ENCODE assay signal across 8 cellular contexts in the genomic region with DNA sequence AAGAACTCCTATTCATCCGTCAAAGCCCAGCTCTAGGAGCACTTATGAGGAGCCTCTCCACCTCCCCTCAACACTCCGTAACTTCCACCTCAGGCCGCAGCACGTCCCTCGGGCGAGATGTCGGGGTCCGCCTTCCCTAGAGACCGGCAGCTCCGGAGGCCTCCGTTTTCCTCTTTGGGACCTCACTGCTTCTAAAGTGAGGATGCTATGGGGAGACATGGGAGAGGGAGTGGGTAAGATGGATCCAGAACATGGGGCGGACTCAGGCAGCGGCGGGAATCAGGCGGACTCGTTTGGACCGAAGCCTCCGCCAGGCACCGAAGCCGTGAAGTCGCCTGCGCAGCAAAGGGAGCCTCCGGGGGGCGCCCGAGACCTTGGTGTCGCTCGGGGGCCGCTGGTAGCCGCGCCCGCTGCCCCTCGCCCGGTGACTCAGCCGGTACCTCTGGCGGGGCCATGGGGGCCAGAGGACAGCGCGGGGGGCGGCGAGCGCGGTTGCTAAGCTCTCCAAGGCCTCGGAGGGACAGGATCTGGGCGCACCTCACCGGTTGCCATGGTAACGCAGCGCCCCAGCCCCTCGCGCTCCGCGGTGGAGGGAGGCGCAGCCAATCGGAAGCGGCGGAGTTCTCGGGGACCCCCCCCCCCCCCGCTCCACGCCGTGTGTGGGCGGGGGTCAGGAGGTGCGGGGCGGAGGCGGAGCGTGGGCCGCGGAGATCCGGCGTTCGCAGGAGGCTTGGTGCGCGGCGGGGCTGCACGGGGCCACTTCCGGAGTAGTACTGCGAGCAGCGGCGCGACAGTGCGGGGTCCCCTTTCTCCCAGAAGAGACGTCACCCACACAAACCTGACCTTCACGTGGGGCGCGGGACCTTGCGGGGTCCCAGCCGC. TPM values are rescaled to one million over a fixed set of nuclear protein-coding genes. Genes with fewer than 3 reads are reported as not detected.
DNase-seq lines count a peak whose midpoint lies in the region; ATAC-seq and TF ChIP-seq lines count a peak whose summit lies in the region.

No MANE protein-coding gene starts in this region.

- no peaks in the 10 kb centered on the region for H3K9me2 ChIP-seq in SK-N-SH

- no peak overlapping the region; a peak in 1 of 22 replicates for H3K27ac ChIP-seq in BLaER1 treated with 17β-estradiol and CSF1 and Interleukin-3, amounts not matched to agents 10 nM and 100 nM
- H3K27ac ChIP-seq in SK-N-SH (ENCODE audit: low read depth in 2 of 2, low read length in 1 of 2) (no peak overlapping the region; a peak in 1 of 4 replicates), left ventricle myocardium inferior (replicated peaks) (peak overlapping the region; percentile 96), psoas muscle (peak overlapping the region; percentile 62)

- H3K4me2 ChIP-seq in BLaER1 treated with 17β-estradiol and CSF1 and Interleukin-3, amounts not matched to agents 10 nM and 100 nM, result peak overlapping the region; percentile 93 to 100 (median 99)
- H3K4me2 ChIP-seq in SK-N-SH, result peak overlapping the region; percentile 33; the same call in 1 of the 2 replicates

- peaks cover 0 to 8% (median 0%) of the 10 kb centered on the region in 11 experiments; a peak in 5 of 22 replicates for H3K36me3 ChIP-seq in BLaER1 treated with 17β-estradiol and CSF1 and Interleukin-3, amounts not matched to agents 10 nM and 100 nM
- H3K36me3 ChIP-seq in SK-N-SH (replicated peaks in 1 of 2; ENCODE audit: control insufficient read depth in 1 of 2, insufficient read depth in 2 of 2, low read length in 1 of 2) (peaks cover 0 to 2% of the 10 kb centered on the region in 2 experiments), left ventricle myocardium inferior (peaks cover 16% of the 10 kb centered on the region), psoas muscle (ENCODE audit: insufficient read depth in 1 of 2, low read depth in 1 of 2) (no peaks in the 10 kb centered on the region)

- peaks cover 6% of the 10 kb centered on the region for H3K36me3 Mint-ChIP-seq in activated naive CD8-positive, alpha-beta T cell treated with anti-CD3 and anti-CD28 coated beads for 36 hours

- ATAC-seq in psoas muscle (peak; percentile 32 to 44 (median 38)), HG03432 (IDR thresholded peaks at IDR 0.05; ENCODE audit: unreplicated experiment) (no peak), HG02970 (IDR thresholded peaks at IDR 0.05; ENCODE audit: low FRiP score, unreplicated experiment) (no peak)

- no peaks in the 10 kb centered on the region for H3K9me3 Mint-ChIP-seq in activated naive CD8-positive, alpha-beta T cell treated with anti-CD3 and anti-CD28 coated beads for 36 hours

- H3K27ac Mint-ChIP-seq in activated naive CD8-positive, alpha-beta T cell treated with anti-CD3 and anti-CD28 coated beads for 36 hours, result peak overlapping the region; percentile 77

- CTCF ChIA-PET in SK-N-SH (lab: Yijun Ruan, JAX), result interaction anchor here (0.6 to 8.0 kb wide), 39 partner anchors 11 to 295 kb away, joined by 3 to 185 read pairs (median 6); no protein-coding TSS in a partner anchor

- H3K9me3 ChIP-seq in BLaER1 treated with 17β-estradiol and CSF1 and Interleukin-3, amounts not matched to agents 10 nM and 100 nM (replicated peaks in 1 of 11), result no peaks in the 10 kb centered on the region
- H3K9me3 ChIP-seq in SK-N-SH (no peaks in the 10 kb centered on the region), left ventricle myocardium inferior (replicated peaks) (no peaks in the 10 kb centered on the region), psoas muscle (no peaks in the 10 kb centered on the region)

- H3K27me3 ChIP-seq in BLaER1 treated with 17β-estradiol and CSF1 and Interleukin-3, amounts not matched to agents 10 nM and 100 nM, result peaks cover 77 to 94% (median 94%) of the 10 kb centered on the region in 11 experiments
- H3K27me3 ChIP-seq in SK-N-SH (ENCODE audit: insufficient read depth) (no peaks in the 10 kb centered on the region), left ventricle myocardium inferior (ENCODE audit: low read depth) (peaks cover 74% of the 10 kb centered on the region), psoas muscle (ENCODE audit: insufficient read depth in 3 of 3, low read length in 2 of 3) (peaks cover 0 to 23% (median 6%) of the 10 kb centered on the region in 3 donors)

- H3K79me2 ChIP-seq in SK-N-SH (ENCODE audit: insufficient read depth), result no peaks in the 10 kb centered on the region

- H3K9ac ChIP-seq in BLaER1 treated with 17β-estradiol and CSF1 and Interleukin-3, amounts not matched to agents 10 nM and 100 nM, result peak overlapping the region; percentile 12 to 64 (median 38); a peak in 13 of 22 replicates
- no peak overlapping the region for H3K9ac ChIP-seq in SK-N-SH

- peak; percentile 60 for TF ChIP-seq RAD21 in SK-N-SH (IDR thresholded peaks at IDR 0.05; ENCODE audit: low read length)

- peaks cover 51 to 79% (median 67%) of the 10 kb centered on the region in 10 experiments for H3K4me1 ChIP-seq in BLaER1 treated with 17β-estradiol and CSF1 and Interleukin-3, amounts not matched to agents 10 nM and 100 nM
- H3K4me1 ChIP-seq in SK-N-SH (ENCODE audit: control insufficient read depth in 1 of 2, insufficient read depth in 2 of 2, low read depth in 1 of 2, low read length in 1 of 2) (peaks cover 3 to 14% of the 10 kb centered on the region in 2 experiments; a peak in 2 of 4 replicates), left ventricle myocardium inferior (peaks cover 78% of the 10 kb centered on the region), psoas muscle (peaks cover 11% of the 10 kb centered on the region)

- TF ChIP-seq CTCF in SK-N-SH (IDR thresholded peaks at IDR 0.05), result peak; percentile 41
- peak; percentile 78 for TF ChIP-seq CTCF in left ventricle myocardium inferior (IDR thresholded peaks at IDR 0.05; ENCODE audit: borderline replicate concordance)
- TF ChIP-seq CTCF in psoas muscle (IDR thresholded peaks at IDR 0.05), result peak; percentile 60

- DNase-seq in HUDEP-2 (lab: John Stamatoyannopoulos, UW; ENCODE audit: unreplicated experiment in 76 of 76) (peak in 54 of 76 experiments; percentile 11 to 72 (median 45)), SK-N-SH (peak; percentile 68), left ventricle myocardium inferior (peak; percentile 78), psoas muscle (peak; percentile 83 to 88)
- DNase-seq in activated naive CD8-positive, alpha-beta T cell treated with anti-CD3 and anti-CD28 coated beads for 36 hours, result peak; percentile 89

- WGBS in SK-N-SH (ENCODE audit: low lambda C conversion rate), result 65% methylated on average over 36 of the region's 84 CpGs
- 9 to 11% (median 10%) methylated on average over 66 to 84 of the region's 84 CpGs for WGBS in psoas muscle, 3 donors

- peaks cover 20% of the 10 kb centered on the region for H3K4me1 Mint-ChIP-seq in activated naive CD8-positive, alpha-beta T cell treated with anti-CD3 and anti-CD28 coated beads for 36 hours

- H4K20me1 ChIP-seq in BLaER1 treated with 17β-estradiol and CSF1 and Interleukin-3, amounts not matched to agents 10 nM and 100 nM, result peaks cover 34 to 69% (median 56%) of the 10 kb centered on the region in 11 experiments; a peak in 20 of 22 replicates
- peaks cover 5% of the 10 kb centered on the region; the same call in 1 of the 2 replicates for H4K20me1 ChIP-seq in SK-N-SH (ENCODE audit: insufficient read depth)

- no peak overlapping the region for H2AFZ ChIP-seq in SK-N-SH (ENCODE audit: low read depth)

- peaks cover 14% of the 10 kb centered on the region for H3F3A ChIP-seq in SK-N-SH (replicated peaks; ENCODE audit: insufficient read depth)

- intact Hi-C loops in left ventricle myocardium inferior (cut with micrococcal nuclease), result loop anchor here (2.0 kb wide), 1 partner anchor 187 kb away; no protein-coding TSS in a partner anchor
- intact Hi-C loops in psoas muscle (cut with DNase I), result loop anchor here (1.0 to 2.0 kb wide), 3 partner anchors 191 to 229 kb away; no protein-coding TSS in a partner anchor

- POLR2A ChIA-PET in SK-N-SH (lab: Yijun Ruan, JAX), result interaction anchor here (1.1 kb wide), 1 partner anchor 91 kb away, joined by 3 read pairs; no protein-coding TSS in a partner anchor

- H3K27me3 Mint-ChIP-seq in activated naive CD8-positive, alpha-beta T cell treated with anti-CD3 and anti-CD28 coated beads for 36 hours, result peaks cover 22% of the 10 kb centered on the region

- H3K4me3 Mint-ChIP-seq in activated naive CD8-positive, alpha-beta T cell treated with anti-CD3 and anti-CD28 coated beads for 36 hours, result peak overlapping the region; percentile 78

- TF ChIP-seq EP300 in SK-N-SH (IDR thresholded peaks at IDR 0.05; ENCODE audit: borderline replicate concordance in 1 of 2, low read depth in 1 of 2, low read length in 1 of 2), result no peak

- H3K4me3 ChIP-seq in BLaER1 treated with 17β-estradiol and CSF1 and Interleukin-3, amounts not matched to agents 10 nM and 100 nM, result peak overlapping the region; percentile 50 to 76 (median 64)
- H3K4me3 ChIP-seq in SK-N-SH (ENCODE audit: low read depth in 2 of 2, low read length in 1 of 2) (peak overlapping the region in 1 of 2 experiments; percentile 57; a peak in 3 of 4 replicates), left ventricle myocardium inferior (peak overlapping the region; percentile 84), psoas muscle (peak overlapping the region; percentile 74)

RNA-seq across cellular contexts. Expression of a gene that starts 1.3 kb away (rescaled TPM):
- polyA plus RNA-seq in SK-N-SH (2012; rRNA removed), result 3.8 and 6.4 TPM in 2 replicates
- 2.1 and 3.1 TPM in 2 replicates for polyA plus RNA-seq in SK-N-SH (2012; cell fraction: cytosol; rRNA removed)
- 13.7 and 15.5 TPM in 2 replicates for polyA plus RNA-seq in SK-N-SH (2012; cell fraction: nucleus; rRNA removed)
- 10 to 100 TPM; 36.7 to 37.8 TPM for total RNA-seq in activated naive CD8-positive, alpha-beta T cell treated with anti-CD3 and anti-CD28 coated beads for 36 hours
- total RNA-seq in left ventricle myocardium inferior, result 23.5 TPM
- total RNA-seq in psoas muscle, result 10 to 100 TPM in 1 of 4 donors, 1 to 10 TPM in 3; 4.3 to 12.6 (median 9.4) TPM
- 1 to 10 TPM; 2.0 to 3.5 (median 2.1) TPM for polyA plus RNA-seq in psoas muscle

RNA-seq across cellular contexts. Expression of a gene that starts 11.8 kb away (rescaled TPM):
- polyA plus RNA-seq in SK-N-SH (2012; rRNA removed) (58.1 and 59.2 TPM in 2 replicates), psoas muscle (10 to 100 TPM; 29.2 to 66.1 (median 33.4) TPM)
- 39.2 and 51.0 TPM in 2 replicates for polyA plus RNA-seq in SK-N-SH (2012; cell fraction: cytosol; rRNA removed)
- polyA plus RNA-seq in SK-N-SH (2012; cell fraction: nucleus; rRNA removed), result 34.5 and 38.7 TPM in 2 replicates
- 10 to 100 TPM; 38.4 to 39.0 TPM for total RNA-seq in activated naive CD8-positive, alpha-beta T cell treated with anti-CD3 and anti-CD28 coated beads for 36 hours
- total RNA-seq in left ventricle myocardium inferior (16.6 TPM), psoas muscle (10 to 100 TPM; 10.1 to 23.0 (median 15.2) TPM)

RNA-seq across cellular contexts. Expression of a gene that starts 23.7 kb away (rescaled TPM):
- polyA plus RNA-seq in SK-N-SH (2012; rRNA removed) (36.2 and 39.5 TPM in 2 replicates), psoas muscle (10 to 100 TPM; 13.5 to 51.9 (median 39.2) TPM)
- polyA plus RNA-seq in SK-N-SH (2012; cell fraction: cytosol; rRNA removed), result 10.0 and 16.0 TPM in 2 replicates
- polyA plus RNA-seq in SK-N-SH (2012; cell fraction: nucleus; rRNA removed), result 149 and 180 TPM in 2 replicates
- total RNA-seq in activated naive CD8-positive, alpha-beta T cell treated with anti-CD3 and anti-CD28 coated beads for 36 hours, result 10 to 100 TPM; 34.7 to 35.3 TPM
- total RNA-seq in left ventricle myocardium inferior (29.1 TPM), psoas muscle (10 to 100 TPM; 36.9 to 73.4 (median 45.5) TPM)

RNA-seq across cellular contexts. Expression of a gene that starts 28.5 kb away (rescaled TPM):
- 0.07 TPM in 1 of 2 replicates, not detected in the other for polyA plus RNA-seq in SK-N-SH (2012; rRNA removed)
- 0.01 and 0.03 TPM in 2 replicates for polyA plus RNA-seq in SK-N-SH (2012; cell fraction: cytosol; rRNA removed)
- polyA plus RNA-seq in SK-N-SH (2012; cell fraction: nucleus; rRNA removed), result 0.02 and 0.04 TPM in 2 replicates
- under 1 TPM; 0.64 to 0.80 TPM for total RNA-seq in activated naive CD8-positive, alpha-beta T cell treated with anti-CD3 and anti-CD28 coated beads for 36 hours
- 4.0 TPM for total RNA-seq in left ventricle myocardium inferior
- total RNA-seq in psoas muscle, result 1 to 10 TPM in 2 of 4 donors, under 1 TPM in 2; 0.65 to 1.7 (median 1.2) TPM
- 1 to 10 TPM in 1 of 3 donors, under 1 TPM in 2; 0.44 to 1.8 (median 0.70) TPM for polyA plus RNA-seq in psoas muscle

Comparison
In these comparisons a context has a peak if more than half of its experiments do, and no peak if none do; other contexts are left out.
1. H3K27ac ChIP-seq: peak in left ventricle myocardium inferior (single experiment) and psoas muscle (single experiment); none in BLaER1 treated with 17β-estradiol and CSF1 and Interleukin-3, amounts not matched to agents 10 nM and 100 nM (0 of 11) and SK-N-SH (0 of 2).
2. ATAC-seq: peak in psoas muscle (4 of 4); none in HG03432 (single experiment) and HG02970 (single experiment).
3. Peak in every context shown above with its lines, with median percentiles within 50 percentile points of each other: DNase-seq and CTCF ChIP-seq.